In the genomic region with DNA sequence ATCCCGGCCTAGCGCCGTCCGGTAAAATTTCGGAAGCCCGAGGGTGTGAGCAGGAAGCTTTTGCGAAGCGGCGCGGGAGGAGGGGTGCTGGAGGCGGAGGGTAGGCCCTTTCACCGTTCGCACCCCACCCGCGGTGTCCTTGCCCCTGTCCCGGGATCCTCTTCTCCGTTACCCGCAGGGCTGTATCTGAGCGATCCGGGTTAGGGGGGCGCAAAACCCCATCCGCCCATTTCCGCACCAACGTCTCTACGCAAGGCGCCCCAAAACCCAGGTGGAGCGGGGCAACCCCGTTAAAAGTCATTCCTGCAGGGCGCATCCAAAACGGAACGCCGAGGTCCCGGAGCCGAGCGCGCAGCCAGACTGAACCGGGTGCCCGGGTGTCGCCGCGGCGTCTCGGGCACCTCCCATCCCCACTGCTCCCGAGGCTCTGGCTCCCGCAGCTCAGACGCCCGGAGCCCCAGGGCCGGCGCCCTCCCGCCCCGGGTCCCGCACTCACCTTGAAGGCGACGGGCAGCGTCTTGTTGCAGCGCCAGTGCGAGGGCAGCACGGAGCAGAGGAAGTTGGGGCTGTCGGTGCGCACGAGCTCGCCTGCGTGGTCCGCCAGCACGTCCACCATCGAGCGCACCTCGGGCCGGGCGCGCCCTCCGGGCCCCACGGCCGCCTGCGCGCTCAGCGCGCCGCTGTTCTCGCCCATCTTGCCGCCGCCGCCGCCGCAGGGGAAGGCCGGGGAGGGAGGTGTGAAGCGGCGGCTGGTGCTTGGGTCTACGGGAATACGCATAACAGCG, we compare ENCODE assay signal across 8 cellular contexts. TPM values are rescaled to one million over a fixed set of nuclear protein-coding genes. Genes with fewer than 3 reads are reported as not detected.
DNase-seq lines count a peak whose midpoint lies in the region; ATAC-seq and TF ChIP-seq lines count a peak whose summit lies in the region.

No MANE protein-coding gene starts in this region.

- H2AK5ac ChIP-seq in H9 (ENCODE audit: insufficient read length, low read length), result no peak overlapping the region

- TF ChIP-seq CTCF in H9 (conservative IDR thresholded peaks at IDR 0.05), result no peak
- TF ChIP-seq CTCF in uterus (IDR thresholded peaks at IDR 0.05), result no peak

- H3K27ac Mint-ChIP-seq in H9, result no peak overlapping the region
- H3K27ac Mint-ChIP-seq in activated T-helper 17 cell treated with anti-CD3 and anti-CD28 coated beads, Interleukin-2, amount 50 U/mL, for 72 hours, result peak overlapping the region; percentile 94

- no peaks in the 10 kb centered on the region for H3K79me1 ChIP-seq in H9 (ENCODE audit: insufficient read depth, low read depth, low read length, poor library complexity, severe bottlenecking)

- no peak overlapping the region for H3K4ac ChIP-seq in H9 (ENCODE audit: low read depth, low read length)

- peak overlapping the region; percentile 16 for H3K4me2 ChIP-seq in H9 (ENCODE audit: insufficient read depth, insufficient read length, low read length)

- peak; percentile 57 for DNase-seq in H9
- peak; percentile 4 for DNase-seq in NCI-H774 (lab: John Stamatoyannopoulos, UW)
- peak in 2 of 3 experiments; percentile 30 to 48 for DNase-seq in stimulated activated CD4-positive, alpha-beta T cell treated with anti-CD3 and anti-CD28 coated beads, TNF-alpha, amount 100 ng/mL, for 4 hours (ENCODE audit: low read depth in 3 of 3)
- no peak for DNase-seq in uterus
- DNase-seq in OCI-M1 (lab: John Stamatoyannopoulos, UW), result no peak

- no peak overlapping the region for H3K56ac ChIP-seq in H9 (ENCODE audit: insufficient read length, low read depth, low read length)

- peaks cover 68% of the 10 kb centered on the region for H3K27me3 ChIP-seq in H9 (ENCODE audit: insufficient read depth, low read length)
- peaks cover 96% of the 10 kb centered on the region for H3K27me3 ChIP-seq in iPS-18a (ENCODE audit: control insufficient read depth, insufficient read depth, low read length)
- H3K27me3 ChIP-seq in uterus, result peaks cover 33 to 64% of the 10 kb centered on the region in 2 donors

- peak overlapping the region; percentile 48 to 79 for H3K4me3 Mint-ChIP-seq in H9
- peak overlapping the region; percentile 92 for H3K4me3 Mint-ChIP-seq in activated T-helper 17 cell treated with anti-CD3 and anti-CD28 coated beads, Interleukin-2, amount 50 U/mL, for 72 hours

- H2BK12ac ChIP-seq in H9 (ENCODE audit: insufficient read length, low read depth, low read length), result no peak overlapping the region

- no CpG with 5 or more reads among the region's 91 CpGs for WGBS in H9 (ENCODE audit: extremely low coverage, insufficient read length, low lambda C conversion rate)

- no peak overlapping the region for H4K8ac ChIP-seq in H9 (replicated peaks; ENCODE audit: insufficient read length, low read depth, low read length)

- no peak overlapping the region for H2BK20ac ChIP-seq in H9 (ENCODE audit: low read depth, low read length, poor library complexity, severe bottlenecking)

- H3K4me3 ChIP-seq in iPS-18a (ENCODE audit: low read length) (peak overlapping the region; percentile 33), uterus (no peak overlapping the region)

- H4K20me1 ChIP-seq in H9 (ENCODE audit: control insufficient read depth, insufficient read depth, insufficient read length), result no peaks in the 10 kb centered on the region

- H3K27ac ChIP-seq in H9 (ENCODE audit: insufficient read length, low read depth, low read length) (no peak overlapping the region), iPS-18a (ENCODE audit: low read length) (no peak overlapping the region), uterus (no peak overlapping the region)

- H3K23ac ChIP-seq in H9 (ENCODE audit: insufficient read length, low read depth, low read length), result no peak overlapping the region

- H3K27me3 Mint-ChIP-seq in H9 (ENCODE audit: low read depth), result peaks cover 92% of the 10 kb centered on the region
- no peaks in the 10 kb centered on the region for H3K27me3 Mint-ChIP-seq in activated T-helper 17 cell treated with anti-CD3 and anti-CD28 coated beads, Interleukin-2, amount 50 U/mL, for 72 hours

- H2BK5ac ChIP-seq in H9 (ENCODE audit: insufficient read length, low read length), result no peak overlapping the region

- peaks cover 44 to 71% of the 10 kb centered on the region in 2 experiments for H3K4me1 Mint-ChIP-seq in H9
- peaks cover 28% of the 10 kb centered on the region for H3K4me1 Mint-ChIP-seq in activated T-helper 17 cell treated with anti-CD3 and anti-CD28 coated beads, Interleukin-2, amount 50 U/mL, for 72 hours

- no peak overlapping the region for H4K5ac ChIP-seq in H9 (ENCODE audit: insufficient read length, low read depth, low read length)

- no peak overlapping the region for H3T11ph ChIP-seq in H9 (ENCODE audit: low read length)

- peaks cover 22% of the 10 kb centered on the region for H3K23me2 ChIP-seq in H9 (ENCODE audit: insufficient read length, low read depth, low read length, poor library complexity, severe bottlenecking)

- peak; percentile 2 for ATAC-seq in activated T-helper 17 cell treated with anti-CD3 and anti-CD28 coated beads, Interleukin-2, amount 50 U/mL, for 72 hours (replicated peaks)

- no peaks in the 10 kb centered on the region for H3K79me2 ChIP-seq in H9 (ENCODE audit: insufficient read depth, low read length)

- H3K18ac ChIP-seq in H9 (ENCODE audit: insufficient read length, low read depth, low read length), result no peak overlapping the region

- H2AFZ ChIP-seq in H9 (ENCODE audit: low read length), result no peak overlapping the region

- H3K14ac ChIP-seq in H9 (ENCODE audit: insufficient read depth, low read length), result no peak overlapping the region

- H4K91ac ChIP-seq in H9 (ENCODE audit: insufficient read length, low read depth, low read length), result no peak overlapping the region

- H3K36me3 ChIP-seq in ES-I3 (ENCODE audit: insufficient read depth, low read length) (no peaks in the 10 kb centered on the region), iPS-18a (ENCODE audit: control insufficient read depth, low read depth, low read length) (no peaks in the 10 kb centered on the region), uterus (no peaks in the 10 kb centered on the region)

- H3K4me1 ChIP-seq in ES-I3 (ENCODE audit: insufficient read depth, low read length), result peaks cover 31% of the 10 kb centered on the region
- peaks cover 4% of the 10 kb centered on the region; the same call in 1 of the 2 replicates for H3K4me1 ChIP-seq in H9 (ENCODE audit: insufficient read depth, low read length)
- peaks cover 47% of the 10 kb centered on the region for H3K4me1 ChIP-seq in iPS-18a (ENCODE audit: control insufficient read depth, low read depth, low read length)
- H3K4me1 ChIP-seq in uterus, result peaks cover 0 to 12% of the 10 kb centered on the region in 2 donors

- no peaks in the 10 kb centered on the region; a peak in 1 of 7 replicates for H3K36me3 Mint-ChIP-seq in H9 (ENCODE audit: insufficient read depth in 1 of 3, low read depth in 3 of 3)
- H3K36me3 Mint-ChIP-seq in activated T-helper 17 cell treated with anti-CD3 and anti-CD28 coated beads, Interleukin-2, amount 50 U/mL, for 72 hours (ENCODE audit: low read depth), result peaks cover 86% of the 10 kb centered on the region

- no peaks in the 10 kb centered on the region for H3K9me3 ChIP-seq in ES-I3 (ENCODE audit: control insufficient read depth, insufficient read depth, low read length)
- no peaks in the 10 kb centered on the region for H3K9me3 ChIP-seq in H9 (ENCODE audit: control insufficient read depth, low read depth, low read length)
- no peaks in the 10 kb centered on the region for H3K9me3 ChIP-seq in iPS-18a (ENCODE audit: control insufficient read depth, low read depth, low read length)
- no peaks in the 10 kb centered on the region for H3K9me3 ChIP-seq in uterus

- no peak overlapping the region for H2BK15ac ChIP-seq in H9 (ENCODE audit: low read depth, low read length)

- no peak for TF ChIP-seq POLR2A in uterus (IDR thresholded peaks at IDR 0.05)

- H3K9ac ChIP-seq in ES-I3 (ENCODE audit: low read depth, low read length) (peak overlapping the region; percentile 57; the same call in 1 of the 2 replicates), H9 (ENCODE audit: extremely low read depth, insufficient read length, low read length) (no peak overlapping the region), iPS-18a (ENCODE audit: low read length) (no peak overlapping the region)

- peaks cover 2 to 3% of the 10 kb centered on the region in 2 experiments; a peak in 3 of 5 replicates for H3K9me3 Mint-ChIP-seq in H9
- H3K9me3 Mint-ChIP-seq in activated T-helper 17 cell treated with anti-CD3 and anti-CD28 coated beads, Interleukin-2, amount 50 U/mL, for 72 hours, result no peaks in the 10 kb centered on the region

- no peak overlapping the region for H2BK120ac ChIP-seq in H9 (ENCODE audit: low read depth, low read length, poor library complexity, severe bottlenecking)

- intact Hi-C loops in uterus (cut with DNase I; ENCODE audit: low total_unique reads), result no loop called here

RNA-seq across cellular contexts. Expression of a gene that starts 0.8 kb away (rescaled TPM):
- total RNA-seq in H9 (2021) (0.33 and 0.35 TPM in 2 replicates), uterus (1 to 10 TPM in 2 of 4 donors, under 1 TPM in 1, not detected in 1; 0.26 to 1.7 (median 1.6) TPM)
- total RNA-seq in activated T-helper 17 cell treated with anti-CD3 and anti-CD28 coated beads, Interleukin-2, amount 50 U/mL, for 72 hours, result 100 to 1,000 TPM; 116 to 145 TPM

Comparison
In these comparisons a context has a peak if more than half of its experiments do, and no peak if none do; other contexts are left out.
1. DNase-seq: peak in H9 (single experiment), NCI-H774 (single experiment) and stimulated activated CD4-positive, alpha-beta T cell treated with anti-CD3 and anti-CD28 coated beads, TNF-alpha, amount 100 ng/mL, for 4 hours (2 of 3); none in uterus (0 of 2) and OCI-M1 (single experiment).
2. RNA of a gene that starts 0.8 kb away (total RNA-seq): 116 to 145 TPM in activated T-helper 17 cell treated with anti-CD3 and anti-CD28 coated beads, Interleukin-2, amount 50 U/mL, for 72 hours; 0.26 to 1.7 TPM in uterus and 0.33 to 0.35 TPM in H9; every median in the first group is over 10 times any median in the second.